In the genomic region with DNA sequence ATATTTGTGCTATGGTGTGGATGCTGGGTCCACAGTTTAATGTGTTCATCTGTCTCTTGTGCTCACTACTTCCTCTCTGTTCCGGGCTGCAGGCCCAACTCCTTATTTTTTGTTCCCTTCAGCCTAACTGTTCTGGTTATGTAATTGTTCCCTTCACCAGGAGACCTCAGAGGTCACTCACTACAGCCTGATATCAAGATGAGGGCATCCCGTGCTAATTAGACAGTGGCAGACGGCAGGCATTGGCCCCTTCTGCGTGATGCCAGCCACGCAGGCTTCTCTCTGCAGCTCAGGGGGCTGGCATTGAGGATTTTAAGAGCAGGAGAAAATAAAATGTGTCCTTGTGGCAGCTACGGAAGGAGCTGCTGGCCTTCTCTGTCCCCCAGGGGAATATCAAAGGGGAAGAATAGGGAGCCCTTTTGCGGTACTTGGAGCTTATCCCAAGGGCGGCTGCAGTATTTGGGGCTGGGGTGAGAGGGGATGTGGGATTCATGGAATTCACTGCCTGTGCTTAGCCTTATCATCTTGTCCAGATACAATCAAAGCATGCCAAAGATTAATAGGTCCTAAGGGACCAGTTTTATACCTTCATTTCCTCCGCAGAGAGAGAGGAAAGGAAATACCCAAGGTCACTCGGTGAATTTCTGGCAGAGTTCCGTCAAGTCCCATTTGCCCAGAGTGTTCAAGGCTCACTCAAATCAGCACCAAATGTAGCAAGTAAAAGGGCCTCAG, we compare ENCODE assay signal across 16 cellular contexts.
"Had no signal": no experiment of that assay in that cellular context is flagged by ENCODE, and none has a peak within 500 bp of the region (broad histone marks: within the 10 kb centered on the region; RNA-seq: fewer than 3 reads in every experiment).

No MANE protein-coding gene starts in this region.

- H3K36me3 ChIP-seq: colonic mucosa, thyroid gland had no signal

- H3K4me3 Mint-ChIP-seq: natural killer cell; stimulated activated naive CD8-positive, alpha-beta T cell treated with anti-CD3 and anti-CD28 coated beads, Interleukin-15, Interleukin-2, amounts not matched to agents 100 ng/mL and 50 ng/mL, for 24 hours had no signal

- H3K27ac Mint-ChIP-seq: natural killer cell; stimulated activated naive CD8-positive, alpha-beta T cell treated with anti-CD3 and anti-CD28 coated beads, Interleukin-15, Interleukin-2, amounts not matched to agents 100 ng/mL and 50 ng/mL, for 24 hours had no signal

- DNase-seq: activated CD4-positive, alpha-beta T cell treated with anti-CD3 and anti-CD28 coated beads, Interleukin-2, amount 50 U/mL, for 1 hour; activated effector memory CD4-positive, alpha-beta T cell treated with Interleukin-2 at 50 U/mL for 16 hours; activated T-cell treated with anti-CD3 and anti-CD28 coated beads for 4 hours; colonic mucosa; effector CD4-positive, alpha-beta T cell; hippocampal formation; kidney glomerular epithelial cell; mammary epithelial cell; mucosa of descending colon; natural killer cell; psoas muscle; stimulated activated CD4-positive, alpha-beta T cell treated with anti-CD3 and anti-CD28 coated beads, Interleukin-4, amount 100 ng/mL, for 24 hours; T-helper 2 cell; thyroid gland had no signal

- ATAC-seq: activated naive CD4-positive, alpha-beta T cell treated with anti-CD3 and anti-CD28 coated beads, Interleukin-2, amount 50 U/mL, for 72 hours; mucosa of descending colon; natural killer cell; psoas muscle had no signal

- H3K4me1 ChIP-seq: colonic mucosa, psoas muscle, thyroid gland had no signal

- H3K9me3 ChIP-seq: colonic mucosa, thyroid gland had no signal

- H3K27ac ChIP-seq: colonic mucosa, psoas muscle, thyroid gland had no signal

- H3K27me3 ChIP-seq: colonic mucosa, thyroid gland had no signal

- H3K4me3 ChIP-seq: colonic mucosa, mucosa of descending colon, psoas muscle, thyroid gland had no signal
